Comparison of ENCODE assay signal across 17 cellular contexts in the genomic region with DNA sequence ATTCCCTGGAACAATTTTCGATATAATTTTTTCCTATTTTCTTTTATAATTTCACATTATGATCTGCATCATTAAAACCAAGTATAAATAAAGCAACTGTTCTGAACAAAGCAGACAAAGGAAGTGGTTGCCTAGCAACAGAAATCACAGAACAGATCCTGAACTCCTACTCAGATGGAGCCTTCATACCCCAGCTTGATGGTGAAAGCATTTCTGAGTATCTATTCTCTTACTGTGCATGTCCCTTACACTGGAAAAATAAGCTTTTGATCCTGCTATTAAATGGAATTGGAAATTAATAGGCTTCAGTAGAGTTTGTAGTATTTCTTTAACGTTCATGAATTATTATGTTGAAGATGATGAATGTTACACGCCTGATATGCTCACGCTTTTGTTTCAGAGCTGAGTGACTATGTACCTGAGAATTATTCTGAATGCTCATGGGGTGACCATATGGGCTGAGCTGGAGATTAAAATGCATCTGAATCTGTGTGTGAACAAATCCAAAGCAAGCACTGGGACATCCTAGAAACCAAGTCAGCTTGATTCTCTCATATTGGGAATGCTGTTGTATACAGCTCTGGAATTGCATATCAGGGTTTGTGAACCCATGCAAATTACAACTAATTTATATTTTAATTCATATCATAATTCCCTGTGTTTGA.
A peak's percentile ranks its signal among the peaks of the same experiment; 100 is the strongest.
DNase-seq lines count a peak whose midpoint lies in the region; ATAC-seq and TF ChIP-seq lines count a peak whose summit lies in the region.
"Had no signal": no experiment of that assay in that cellular context is flagged by ENCODE, and none has a peak within 500 bp of the region (broad histone marks: within the 10 kb centered on the region; RNA-seq: fewer than 3 reads in every experiment).

No MANE protein-coding gene starts in this region.

- no peak for TF ChIP-seq CTCF in CD8-positive, alpha-beta T cell (IDR thresholded peaks at IDR 0.05)

- no peaks in the 10 kb centered on the region for H3K9me3 ChIP-seq in CD8-positive, alpha-beta T cell (ENCODE audit: low read length)
- H3K9me3 ChIP-seq: breast epithelium, Peyer's patch, stomach had no signal

- no peaks in the 10 kb centered on the region for H3K36me3 ChIP-seq in CD8-positive, alpha-beta T cell (ENCODE audit: insufficient read depth, low read length)
- H3K36me3 ChIP-seq: breast epithelium, Peyer's patch, stomach had no signal

- no peaks in the 10 kb centered on the region for H3K27me3 ChIP-seq in CD8-positive, alpha-beta T cell (ENCODE audit: insufficient read depth, low read length)
- H3K27me3 ChIP-seq: breast epithelium, Peyer's patch, stomach had no signal

- POLR2A ChIA-PET in CD8-positive, alpha-beta T cell (lab: Charles Lee): no interaction called here

- no peaks in the 10 kb centered on the region for H3K27me3 Mint-ChIP-seq in CD8-positive, alpha-beta T cell (ENCODE audit: low read depth)
- H3K27me3 Mint-ChIP-seq: activated CD4-positive, alpha-beta memory T cell treated with anti-CD3 and anti-CD28 coated beads for 36 hours had no signal

- H3K4me3 ChIP-seq in CD8-positive, alpha-beta T cell (ENCODE audit: low read depth, low read length): no peak overlapping the region
- H3K4me3 ChIP-seq: breast epithelium, Peyer's patch, stomach had no signal

- ATAC-seq in HG03280 (IDR thresholded peaks at IDR 0.05; ENCODE audit: unreplicated experiment): no peak
- ATAC-seq in GM18907 (IDR thresholded peaks at IDR 0.05; ENCODE audit: unreplicated experiment): no peak
- ATAC-seq in CD8-positive, alpha-beta T cell: no peak
- no peak for ATAC-seq in HG02571 (IDR thresholded peaks at IDR 0.05; ENCODE audit: unreplicated experiment)

- no peak overlapping the region for H3K4me3 Mint-ChIP-seq in CD8-positive, alpha-beta T cell
- H3K4me3 Mint-ChIP-seq: activated CD4-positive, alpha-beta memory T cell treated with anti-CD3 and anti-CD28 coated beads for 36 hours; nephron; T-helper 1 cell treated with Interleukin-12 subunit alpha and Interleukin-12 subunit beta and Interleukin-4 antibody, amounts not matched to agents 30 μg/mL and 1 μg/mL, for 36 hours had no signal

- no peaks in the 10 kb centered on the region for H3K36me3 Mint-ChIP-seq in CD8-positive, alpha-beta T cell
- H3K36me3 Mint-ChIP-seq: activated CD4-positive, alpha-beta memory T cell treated with anti-CD3 and anti-CD28 coated beads for 36 hours had no signal

- no peak overlapping the region for H3K27ac Mint-ChIP-seq in CD8-positive, alpha-beta T cell
- H3K27ac Mint-ChIP-seq: activated CD4-positive, alpha-beta memory T cell treated with anti-CD3 and anti-CD28 coated beads for 36 hours; nephron; T-helper 1 cell treated with Interleukin-12 subunit alpha and Interleukin-12 subunit beta and Interleukin-4 antibody, amounts not matched to agents 30 μg/mL and 1 μg/mL, for 36 hours had no signal

- CTCF ChIA-PET in CD8-positive, alpha-beta T cell (lab: Charles Lee): interaction anchor here (0.6 kb wide), 1 partner anchor 9 kb away, joined by 4 read pairs; no protein-coding TSS in a partner anchor

- DNase-seq in DMS153 (lab: John Stamatoyannopoulos, UW) (peak; percentile 76), NCI-H1105 (lab: John Stamatoyannopoulos, UW) (peak; percentile 3), NCI-H748 treated with DMSO at 0.1 percent for 48 hours (lab: John Stamatoyannopoulos, UW) (peak; percentile 88), foreskin melanocyte (peak; percentile 5)
- DNase-seq in CD8-positive, alpha-beta T cell: no peak
- DNase-seq: activated CD4-positive, alpha-beta memory T cell treated with anti-CD3 and anti-CD28 coated beads for 36 hours; activated gamma-delta T cell; GDM1; NCI-H187; Peyer's patch; stomach had no signal

- no peaks in the 10 kb centered on the region for H3K4me1 ChIP-seq in CD8-positive, alpha-beta T cell (ENCODE audit: insufficient read depth, low read length)
- H3K4me1 ChIP-seq: breast epithelium, Peyer's patch, stomach had no signal

- no peaks in the 10 kb centered on the region for H3K9me3 Mint-ChIP-seq in CD8-positive, alpha-beta T cell
- H3K9me3 Mint-ChIP-seq: activated CD4-positive, alpha-beta memory T cell treated with anti-CD3 and anti-CD28 coated beads for 36 hours; nephron; T-helper 1 cell treated with Interleukin-12 subunit alpha and Interleukin-12 subunit beta and Interleukin-4 antibody, amounts not matched to agents 30 μg/mL and 1 μg/mL, for 36 hours had no signal

- no peak overlapping the region for H3K27ac ChIP-seq in CD8-positive, alpha-beta T cell (ENCODE audit: low read depth, low read length)
- H3K27ac ChIP-seq: breast epithelium, Peyer's patch, stomach had no signal

- H3K4me1 Mint-ChIP-seq in CD8-positive, alpha-beta T cell (ENCODE audit: low read depth): no peaks in the 10 kb centered on the region
- H3K4me1 Mint-ChIP-seq: nephron had no signal

- intact Hi-C loops in CD8-positive, alpha-beta T cell (cut with DNase I, micrococcal nuclease): no loop called here

Comparison
In these comparisons a context has a peak if more than half of its experiments do, and no peak if none do; other contexts are left out.
1. DNase-seq: peak in DMS153 (single experiment), NCI-H1105 (single experiment), NCI-H748 treated with DMSO at 0.1 percent for 48 hours (single experiment) and foreskin melanocyte (single experiment); none in CD8-positive, alpha-beta T cell (0 of 7).